In the genomic region with DNA sequence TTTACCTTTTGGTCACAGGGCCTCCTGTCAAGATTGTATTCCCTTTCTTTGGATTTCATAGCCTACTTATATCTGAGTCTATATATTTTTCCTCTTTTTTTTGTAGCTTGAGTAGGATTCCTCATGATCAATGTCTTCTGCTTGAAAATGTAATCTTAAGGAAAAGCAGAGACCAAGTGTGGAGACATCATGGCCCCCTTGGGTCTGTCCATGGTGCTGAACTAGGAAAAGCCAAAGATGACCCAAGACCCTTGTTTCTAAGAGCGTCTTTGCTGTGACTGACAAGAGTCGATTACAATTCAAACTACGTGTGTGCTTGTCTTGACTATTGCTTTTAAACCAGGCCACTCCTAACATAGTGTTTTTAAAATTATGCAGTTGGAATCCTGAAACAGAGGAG, we compare ENCODE assay signal across 1 cellular context.
A peak's percentile ranks its signal among the peaks of the same experiment; 100 is the strongest.
TF ChIP-seq lines count a peak whose summit lies in the region.

No MANE protein-coding gene starts in this region.

TF ChIP-seq in neural cell, 6 proteins besides CTCF, POLR2A, EP300 and RAD21 (continued from another document):
- TF ChIP-seq, protein P1, sequence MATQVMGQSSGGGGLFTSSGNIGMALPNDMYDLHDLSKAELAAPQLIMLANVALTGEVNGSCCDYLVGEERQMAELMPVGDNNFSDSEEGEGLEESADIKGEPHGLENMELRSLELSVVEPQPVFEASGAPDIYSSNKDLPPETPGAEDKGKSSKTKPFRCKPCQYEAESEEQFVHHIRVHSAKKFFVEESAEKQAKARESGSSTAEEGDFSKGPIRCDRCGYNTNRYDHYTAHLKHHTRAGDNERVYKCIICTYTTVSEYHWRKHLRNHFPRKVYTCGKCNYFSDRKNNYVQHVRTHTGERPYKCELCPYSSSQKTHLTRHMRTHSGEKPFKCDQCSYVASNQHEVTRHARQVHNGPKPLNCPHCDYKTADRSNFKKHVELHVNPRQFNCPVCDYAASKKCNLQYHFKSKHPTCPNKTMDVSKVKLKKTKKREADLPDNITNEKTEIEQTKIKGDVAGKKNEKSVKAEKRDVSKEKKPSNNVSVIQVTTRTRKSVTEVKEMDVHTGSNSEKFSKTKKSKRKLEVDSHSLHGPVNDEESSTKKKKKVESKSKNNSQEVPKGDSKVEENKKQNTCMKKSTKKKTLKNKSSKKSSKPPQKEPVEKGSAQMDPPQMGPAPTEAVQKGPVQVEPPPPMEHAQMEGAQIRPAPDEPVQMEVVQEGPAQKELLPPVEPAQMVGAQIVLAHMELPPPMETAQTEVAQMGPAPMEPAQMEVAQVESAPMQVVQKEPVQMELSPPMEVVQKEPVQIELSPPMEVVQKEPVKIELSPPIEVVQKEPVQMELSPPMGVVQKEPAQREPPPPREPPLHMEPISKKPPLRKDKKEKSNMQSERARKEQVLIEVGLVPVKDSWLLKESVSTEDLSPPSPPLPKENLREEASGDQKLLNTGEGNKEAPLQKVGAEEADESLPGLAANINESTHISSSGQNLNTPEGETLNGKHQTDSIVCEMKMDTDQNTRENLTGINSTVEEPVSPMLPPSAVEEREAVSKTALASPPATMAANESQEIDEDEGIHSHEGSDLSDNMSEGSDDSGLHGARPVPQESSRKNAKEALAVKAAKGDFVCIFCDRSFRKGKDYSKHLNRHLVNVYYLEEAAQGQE (IDR thresholded peaks at IDR 0.05; ENCODE audit: borderline replicate concordance), result peak; percentile 26
- no peak for TF ChIP-seq MXI1 (conservative IDR thresholded peaks at IDR 0.05; ENCODE audit: poor library complexity, severe bottlenecking)
